In the genomic region with DNA sequence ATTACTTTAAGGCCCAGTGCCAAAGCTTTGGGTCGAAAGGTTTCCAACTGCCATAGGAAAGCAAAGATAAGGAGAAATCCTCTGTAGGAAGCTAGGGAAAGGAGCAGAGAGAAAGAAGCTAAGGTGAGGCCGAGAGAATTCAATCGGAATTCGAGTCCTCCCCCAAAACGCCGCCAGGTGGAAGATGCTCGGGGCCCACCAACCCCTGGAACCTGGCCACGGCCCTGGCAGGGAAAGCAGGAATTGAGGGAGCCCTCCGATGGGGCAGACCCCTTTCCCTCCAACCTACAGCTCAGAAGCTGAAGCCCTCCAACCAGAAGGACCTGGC, we compare ENCODE assay signal across 9 cellular contexts. TPM values are rescaled to one million over a fixed set of nuclear protein-coding genes. Genes with fewer than 3 reads are reported as not detected.
DNase-seq lines count a peak whose midpoint lies in the region; ATAC-seq, FAIRE-seq and TF ChIP-seq lines count a peak whose summit lies in the region.
"Had no signal": no experiment of that assay in that cellular context is flagged by ENCODE, and none has a peak within 500 bp of the region (broad histone marks: within the 10 kb centered on the region; RNA-seq: fewer than 3 reads in every experiment).

No MANE protein-coding gene starts in this region.

- peak overlapping the region; percentile 96 for H3K9ac ChIP-seq in endothelial cell of umbilical vein (replicated peaks; ENCODE audit: extremely low read depth, insufficient read depth, low read length)

- no peak for DNase-seq in cardiac muscle cell (ENCODE audit: low read depth in 1 of 2, low spot score in 1 of 2)
- no peak for DNase-seq in cardiac septum (ENCODE audit: low spot score)
- DNase-seq in SJSA1 (ENCODE audit: low read depth in 1 of 2, low spot score in 2 of 2), result no peak
- DNase-seq in endothelial cell of umbilical vein (ENCODE audit: low read depth, low spot score), result no peak
- DNase-seq in ovary, result no peak
- DNase-seq in effector CD4-positive, alpha-beta T cell, result no peak
- no peak for DNase-seq in NCI-H2227 (lab: John Stamatoyannopoulos, UW; ENCODE audit: unreplicated experiment)

- BruUV-seq in endothelial cell of umbilical vein (replicated peaks; lab: Mats Ljungman, UMichigan), result TSS peak; percentile 99

- H3K79me2 ChIP-seq in endothelial cell of umbilical vein (ENCODE audit: control insufficient read depth, insufficient read depth, low read length), result peaks cover 32% of the 10 kb centered on the region

- H3K27ac ChIP-seq in cardiac muscle cell (peak overlapping the region; percentile 86), SJSA1 (peak overlapping the region; percentile 87), endothelial cell of umbilical vein (ENCODE audit: insufficient read depth, low read depth, low read length) (peak overlapping the region; percentile 97), ovary (peak overlapping the region; percentile 81 to 89)

- H4K20me1 ChIP-seq in endothelial cell of umbilical vein (replicated peaks; ENCODE audit: control insufficient read depth, extremely low read depth, insufficient read depth, low read length), result no peaks in the 10 kb centered on the region

- H3K4me3 ChIP-seq in cardiac muscle cell, result peak overlapping the region; percentile 89
- peak overlapping the region; percentile 74 for H3K4me3 ChIP-seq in SJSA1
- peak overlapping the region; percentile 72 to 91 (median 81) for H3K4me3 ChIP-seq in endothelial cell of umbilical vein (replicated peaks in 1 of 3; ENCODE audit: insufficient read depth in 1 of 3, low read depth in 1 of 3, low read length in 3 of 3)
- peak overlapping the region; percentile 93 for H3K4me3 ChIP-seq in ovary

- dilution Hi-C loops in endothelial cell of umbilical vein (cut with MboI; ENCODE audit: extremely low pct_ligation_motif_present, low sequenced_read_pairs), result no loop called here

- intact Hi-C loops in cardiac septum (cut with DNase I) (loop anchor here (1.0 to 5.0 kb wide), 2 partner anchors 47 to 91 kb away; partner anchors contain the start of genes CDKN3 and CNIH1), endothelial cell of umbilical vein (cut with micrococcal nuclease) (loop anchor here (1.0 to 2.0 kb wide), 5 partner anchors 21 to 166 kb away; partner anchors contain the start of genes CGRRF1 and CNIH1), ovary (cut with DNase I) (no loop called here)

- POLR2A ChIA-PET in endothelial cell of umbilical vein (lab: Charles Lee), result interaction anchor here (0.7 to 1.4 kb wide), 5 partner anchors 15 to 196 kb away, joined by 3 to 7 read pairs (median 3); partner anchors contain the start of genes CDKN3 and CGRRF1

- no peak for TF ChIP-seq EP300 in ovary (IDR thresholded peaks at IDR 0.05)

- WGBS in ovary, 3 donors, result 1 to 2% (median 1%) methylated on average over 9 of the region's 9 CpGs

- H3K4me1 ChIP-seq in cardiac muscle cell (ENCODE audit: low read depth) (peaks cover 21% of the 10 kb centered on the region), SJSA1 (replicated peaks) (peaks cover 14% of the 10 kb centered on the region), endothelial cell of umbilical vein (ENCODE audit: control insufficient read depth, extremely low read depth, insufficient read depth, low read length) (peaks cover 13% of the 10 kb centered on the region), ovary (ENCODE audit: insufficient read depth) (peaks cover 9% of the 10 kb centered on the region)

- FAIRE-seq in endothelial cell of umbilical vein (lab: Jason Lieb, UNC), result no peak
- FAIRE-seq: islet of Langerhans had no signal

- CTCF ChIA-PET in endothelial cell of umbilical vein (lab: Charles Lee), result interaction anchor here (0.9 to 2.1 kb wide), 8 partner anchors 15 to 319 kb away, joined by 3 to 14 read pairs (median 5); partner anchors contain the start of genes CDKN3 and CGRRF1

- H3K9me1 ChIP-seq in endothelial cell of umbilical vein (replicated peaks; ENCODE audit: control insufficient read depth, extremely low read depth, insufficient read depth, low read length), result no peaks in the 10 kb centered on the region

- H3K36me3 ChIP-seq in cardiac muscle cell (no peaks in the 10 kb centered on the region), SJSA1 (peaks cover 19% of the 10 kb centered on the region; the same call in 1 of the 2 replicates), endothelial cell of umbilical vein (ENCODE audit: control insufficient read depth in 2 of 2, extremely low read depth in 1 of 2, insufficient read depth in 2 of 2, low read length in 2 of 2) (peaks cover 1% of the 10 kb centered on the region in 2 experiments), ovary (no peaks in the 10 kb centered on the region)

- TF ChIP-seq POLR2A in endothelial cell of umbilical vein (IDR thresholded peaks at IDR 0.05; ENCODE audit: low read depth, low read length), result no peak
- TF ChIP-seq POLR2A in ovary (IDR thresholded peaks at IDR 0.05), result no peak

- H3K27me3 ChIP-seq in cardiac muscle cell, result no peaks in the 10 kb centered on the region
- no peaks in the 10 kb centered on the region for H3K27me3 ChIP-seq in SJSA1 (replicated peaks)
- H3K27me3 ChIP-seq in endothelial cell of umbilical vein (ENCODE audit: control insufficient read depth in 2 of 2, insufficient read depth in 2 of 2, low read length in 2 of 2), result no peaks in the 10 kb centered on the region
- no peaks in the 10 kb centered on the region for H3K27me3 ChIP-seq in ovary

- no peak for ATAC-seq in HG03280 (IDR thresholded peaks at IDR 0.05; ENCODE audit: unreplicated experiment)

- peak overlapping the region; percentile 80 for H3K4me2 ChIP-seq in endothelial cell of umbilical vein (ENCODE audit: insufficient read depth, low read length)

- TF ChIP-seq CTCF in cardiac muscle cell (IDR thresholded peaks at IDR 0.05; ENCODE audit: low read depth, low read length), result peak; percentile 4
- TF ChIP-seq CTCF in endothelial cell of umbilical vein (IDR thresholded peaks at IDR 0.05; ENCODE audit: extremely low read depth in 1 of 2, insufficient read depth in 1 of 2, low read depth in 1 of 2, low read length in 2 of 2), result peak in 1 of 2 donors; percentile 24
- TF ChIP-seq CTCF in ovary (IDR thresholded peaks at IDR 0.05), result no peak

- H3K9me3 ChIP-seq in cardiac muscle cell (ENCODE audit: low read depth) (no peaks in the 10 kb centered on the region), SJSA1 (replicated peaks) (no peaks in the 10 kb centered on the region), endothelial cell of umbilical vein (replicated peaks; ENCODE audit: control insufficient read depth, insufficient read depth, low read length) (no peaks in the 10 kb centered on the region), ovary (no peaks in the 10 kb centered on the region)

- H2AFZ ChIP-seq in endothelial cell of umbilical vein (ENCODE audit: low read depth, low read length), result peak overlapping the region; percentile 7

TF ChIP-seq in endothelial cell of umbilical vein, 7 proteins besides CTCF, POLR2A, EP300 and RAD21 (continues in another document):
- TF ChIP-seq EZH2 (IDR thresholded peaks at IDR 0.05; ENCODE audit: borderline replicate concordance, low read depth, low read length, severe bottlenecking) (no peak), MYC (IDR thresholded peaks at IDR 0.05; ENCODE audit: low read depth, low read length) (no peak), GATA2 (IDR thresholded peaks at IDR 0.05; ENCODE audit: insufficient read depth, insufficient read length, low read depth, low read length) (no peak), JUN (IDR thresholded peaks at IDR 0.05; ENCODE audit: borderline replicate concordance, insufficient read depth, insufficient read length, low read depth) (no peak)

RNA-seq across cellular contexts. Expression of gene GMFB, which starts 0.5 kb away (rescaled TPM):
- total RNA-seq in cardiac muscle cell (26.7 and 60.3 TPM in 2 replicates), cardiac septum (29.5 TPM), endothelial cell of umbilical vein (35.5 and 52.0 TPM in 2 replicates), ovary (10 to 100 TPM; 29.3 to 65.5 (median 33.8) TPM)
- polyA plus RNA-seq in cardiac muscle cell (38.1 and 45.0 TPM in 2 replicates), endothelial cell of umbilical vein (6.2 and 10.1 TPM in 2 replicates), ovary (10 to 100 TPM; 14.1 to 18.6 TPM)
- total RNA-seq in SJSA1 (2014; rRNA removed; shearing (Covaris generic)), result 74.5 and 86.2 TPM in 2 replicates
- 10.5 and 10.7 TPM in 2 replicates for polyA plus RNA-seq in endothelial cell of umbilical vein (2011; cell fraction: cytosol; rRNA removed)
- 13.0 and 20.4 TPM in 2 replicates for polyA plus RNA-seq in endothelial cell of umbilical vein (2011; cell fraction: nucleus; rRNA removed)
- 22.2 and 34.5 TPM in 2 replicates for polyA plus RNA-seq in endothelial cell of umbilical vein (2012)
- 11.9 and 15.9 TPM in 2 replicates for polyA minus RNA-seq in endothelial cell of umbilical vein
- polyA minus RNA-seq in endothelial cell of umbilical vein (2011; cell fraction: cytosol; rRNA and poly(A)+ RNA removed), result 9.8 TPM
- polyA minus RNA-seq in endothelial cell of umbilical vein (2011; cell fraction: nucleus; rRNA and poly(A)+ RNA removed), result 26.6 and 28.1 TPM in 2 replicates

RNA-seq across cellular contexts. Expression of gene CGRRF1, which starts 21.4 kb away (rescaled TPM):
- total RNA-seq in cardiac muscle cell (8.4 and 12.4 TPM in 2 replicates), cardiac septum (17.0 TPM), endothelial cell of umbilical vein (15.7 and 15.8 TPM in 2 replicates), ovary (10 to 100 TPM; 20.3 to 36.7 (median 25.2) TPM)
- polyA plus RNA-seq in cardiac muscle cell (22.9 and 40.6 TPM in 2 replicates), endothelial cell of umbilical vein (4.5 and 6.6 TPM in 2 replicates), ovary (10 to 100 TPM; 17.9 to 18.5 TPM)
- total RNA-seq in SJSA1 (2014; rRNA removed; shearing (Covaris generic)), result 6.5 and 17.3 TPM in 2 replicates
- polyA plus RNA-seq in endothelial cell of umbilical vein (2011; cell fraction: cytosol; rRNA removed), result 8.5 and 11.2 TPM in 2 replicates
- polyA plus RNA-seq in endothelial cell of umbilical vein (2011; cell fraction: nucleus; rRNA removed), result 10.4 and 13.1 TPM in 2 replicates
- polyA plus RNA-seq in endothelial cell of umbilical vein (2012), result 13.8 and 15.9 TPM in 2 replicates
- polyA minus RNA-seq in endothelial cell of umbilical vein, result 6.4 and 8.8 TPM in 2 replicates
- polyA minus RNA-seq in endothelial cell of umbilical vein (2011; cell fraction: cytosol; rRNA and poly(A)+ RNA removed), result 4.6 TPM
- polyA minus RNA-seq in endothelial cell of umbilical vein (2011; cell fraction: nucleus; rRNA and poly(A)+ RNA removed), result 7.0 and 8.8 TPM in 2 replicates

RNA-seq across cellular contexts. Expression of gene CNIH1, which starts 47.1 kb away (rescaled TPM):
- total RNA-seq in cardiac muscle cell, result 87.3 and 128 TPM in 2 replicates
- 87.2 and 106 TPM in 2 replicates for polyA plus RNA-seq in cardiac muscle cell
- 77.7 TPM for total RNA-seq in cardiac septum
- 104 and 219 TPM in 2 replicates for total RNA-seq in SJSA1 (2014; rRNA removed; shearing (Covaris generic))
- total RNA-seq in endothelial cell of umbilical vein, result 125 and 137 TPM in 2 replicates
- polyA plus RNA-seq in endothelial cell of umbilical vein, result 287 and 328 TPM in 2 replicates
- 214 and 274 TPM in 2 replicates for polyA plus RNA-seq in endothelial cell of umbilical vein (2011; cell fraction: cytosol; rRNA removed)
- polyA plus RNA-seq in endothelial cell of umbilical vein (2011; cell fraction: nucleus; rRNA removed), result 46.1 and 71.3 TPM in 2 replicates
- 130 and 150 TPM in 2 replicates for polyA plus RNA-seq in endothelial cell of umbilical vein (2012)
- 271 and 327 TPM in 2 replicates for polyA minus RNA-seq in endothelial cell of umbilical vein
- 114 TPM for polyA minus RNA-seq in endothelial cell of umbilical vein (2011; cell fraction: cytosol; rRNA and poly(A)+ RNA removed)
- 28.3 and 35.3 TPM in 2 replicates for polyA minus RNA-seq in endothelial cell of umbilical vein (2011; cell fraction: nucleus; rRNA and poly(A)+ RNA removed)
- total RNA-seq in ovary, result 100 to 1,000 TPM in 1 of 7 donors, 10 to 100 TPM in 6; 53.5 to 101 (median 63.3) TPM
- 100 to 1,000 TPM in 1 of 2 donors, 10 to 100 TPM in 1; 67.0 to 203 TPM for polyA plus RNA-seq in ovary

Comparison
In these comparisons a context has a peak if more than half of its experiments do, and no peak if none do; other contexts are left out.
1. intact Hi-C loops: an anchor here in cardiac septum (1.0 to 5.0 kb wide) and endothelial cell of umbilical vein (1.0 to 2.0 kb wide); none called in ovary.